In genomic region chr12:44015333-44015941, GRCh38 we compare ENCODE assay signal across 8 cellular contexts.
DNase-seq lines count a peak whose midpoint lies in the region; ATAC-seq and TF ChIP-seq lines count a peak whose summit lies in the region.

No MANE protein-coding gene starts in this region.

- H4K8ac ChIP-seq in neuronal stem cell (ENCODE audit: low read depth, low read length), result no peak overlapping the region

- 0% methylated on average over 3 of the region's 3 CpGs for WGBS in esophagus squamous epithelium, 2 donors
- WGBS in neuronal stem cell (ENCODE audit: extremely low coverage in 2 of 2, insufficient read length in 2 of 2, insufficient replicate concordance in 1 of 2), 2 donors, result no CpG with 5 or more reads among the region's 3 CpGs

- no peak overlapping the region for H2AFZ ChIP-seq in neuronal stem cell (ENCODE audit: low read length)

- H3K27ac Mint-ChIP-seq in activated CD4-positive, alpha-beta memory T cell treated with anti-CD3 and anti-CD28 coated beads for 36 hours, result no peak overlapping the region

- ATAC-seq in Right ventricle myocardium superior (ENCODE audit: poor library complexity), result peak; percentile 78
- no peak for ATAC-seq in Right ventricle myocardium inferior

- no peak overlapping the region for H2BK120ac ChIP-seq in neuronal stem cell (ENCODE audit: low read depth, low read length)

- no peak overlapping the region for H4K91ac ChIP-seq in neuronal stem cell (ENCODE audit: low read depth, low read length, poor library complexity)

- no peak overlapping the region for H3K4me2 ChIP-seq in neuronal stem cell (ENCODE audit: insufficient read depth, low read length, poor library complexity, severe bottlenecking)

- no peaks in the 10 kb centered on the region for H3K4me1 Mint-ChIP-seq in activated CD4-positive, alpha-beta memory T cell treated with anti-CD3 and anti-CD28 coated beads for 36 hours (ENCODE audit: low read depth)

- CTCF ChIA-PET in HEK293 (lab: Yijun Ruan, JAX), result interaction anchor here (0.5 to 2.0 kb wide), 24 partner anchors 13 to 933 kb away, joined by 3 to 12 read pairs (median 3); no protein-coding TSS in a partner anchor
- CTCF ChIA-PET in activated CD4-positive, alpha-beta memory T cell treated with anti-CD3 and anti-CD28 coated beads for 36 hours (lab: Charles Lee), result interaction anchor here (0.6 to 5.3 kb wide), 12 partner anchors 11 to 934 kb away, joined by 3 to 32 read pairs (median 4); partner anchors contain the start of gene NELL2

- H3K36me3 ChIP-seq in HEK293 (ENCODE audit: control insufficient read depth in 2 of 2, insufficient read depth in 1 of 2, low read length in 2 of 2), result no peaks in the 10 kb centered on the region
- H3K36me3 ChIP-seq in esophagus squamous epithelium, result no peaks in the 10 kb centered on the region
- H3K36me3 ChIP-seq in neuronal stem cell (replicated peaks in 1 of 2; ENCODE audit: control insufficient read depth in 2 of 2, insufficient read depth in 2 of 2, low read length in 2 of 2), result no peaks in the 10 kb centered on the region

- no peak for DNase-seq in Right ventricle myocardium superior
- DNase-seq in Right ventricle myocardium inferior (ENCODE audit: missing footprints), result no peak
- peak; percentile 37 for DNase-seq in LNCaP clone FGC (ENCODE audit: low read depth)
- DNase-seq in RPMI8226, result peak; percentile 53
- no peak for DNase-seq in esophagus squamous epithelium (lab: John Stamatoyannopoulos, UW)
- peak; percentile 43 for DNase-seq in neuronal stem cell (ENCODE audit: low spot score)
- DNase-seq in activated CD4-positive, alpha-beta memory T cell treated with anti-CD3 and anti-CD28 coated beads for 36 hours, result no peak

- no peak for TF ChIP-seq POLR2A in esophagus squamous epithelium (IDR thresholded peaks at IDR 0.05)

- no peak overlapping the region for H3K14ac ChIP-seq in neuronal stem cell (ENCODE audit: low read length)

- H2BK12ac ChIP-seq in neuronal stem cell (ENCODE audit: low read length), result no peak overlapping the region

- TF ChIP-seq CTCF in HEK293 (tag by site-specific recombination; IDR thresholded peaks at IDR 0.05) (no peak; the same call in 1 of the 2 replicates), LNCaP clone FGC (IDR thresholded peaks at IDR 0.05; ENCODE audit: control insufficient read depth, extremely low read depth, insufficient read depth) (peak; percentile 52), esophagus squamous epithelium (IDR thresholded peaks at IDR 0.05) (peak in 4 of 6 experiments; percentile 11 to 62 (median 46))

- H3K23ac ChIP-seq in neuronal stem cell (ENCODE audit: low read depth, low read length, poor library complexity), result no peak overlapping the region

- no peak overlapping the region for H2BK5ac ChIP-seq in neuronal stem cell (ENCODE audit: low read length)

- intact Hi-C loops in Right ventricle myocardium superior (cut with DNase I) (loop anchor here (5.0 kb wide), 1 partner anchor 917 kb away; no protein-coding TSS in a partner anchor), Right ventricle myocardium inferior (cut with DNase I) (loop anchor here (5.0 kb wide), 1 partner anchor 912 kb away; no protein-coding TSS in a partner anchor), esophagus squamous epithelium (cut with DNase I) (no loop called here)
- intact Hi-C loops in activated CD4-positive, alpha-beta memory T cell treated with anti-CD3 and anti-CD28 coated beads for 36 hours (cut with micrococcal nuclease), result loop anchor here (1.0 to 10.0 kb wide), 3 partner anchors 759 to 916 kb away; partner anchors contain the start of gene NELL2

- H2BK15ac ChIP-seq in neuronal stem cell (ENCODE audit: low read length), result no peak overlapping the region

- H3K27me3 Mint-ChIP-seq in activated CD4-positive, alpha-beta memory T cell treated with anti-CD3 and anti-CD28 coated beads for 36 hours, result no peaks in the 10 kb centered on the region

- no peak overlapping the region for H3K9ac ChIP-seq in neuronal stem cell (ENCODE audit: low read depth, low read length, poor library complexity)

- H3K27ac ChIP-seq in HEK293 (ENCODE audit: extremely low read depth, low read depth, low read length) (no peak overlapping the region), esophagus squamous epithelium (no peak overlapping the region), neuronal stem cell (replicated peaks; ENCODE audit: low read length) (no peak overlapping the region)

- no peak overlapping the region for H3K4me3 ChIP-seq in HEK293 (ENCODE audit: low read depth, low read length)
- H3K4me3 ChIP-seq in LNCaP clone FGC (ENCODE audit: low read depth, low read length), result no peak overlapping the region
- no peak overlapping the region for H3K4me3 ChIP-seq in esophagus squamous epithelium
- H3K4me3 ChIP-seq in neuronal stem cell (ENCODE audit: low read length in 2 of 2), result no peak overlapping the region

- POLR2A ChIA-PET in HEK293 (lab: Yijun Ruan, JAX), result no interaction called here
- POLR2A ChIA-PET in activated CD4-positive, alpha-beta memory T cell treated with anti-CD3 and anti-CD28 coated beads for 36 hours (lab: Charles Lee), result no interaction called here

- H3K4ac ChIP-seq in neuronal stem cell (ENCODE audit: low read length), result no peak overlapping the region

- no peaks in the 10 kb centered on the region for H3K79me1 ChIP-seq in neuronal stem cell (ENCODE audit: low read depth, low read length)

- H3K9me3 ChIP-seq in HEK293 (ENCODE audit: control insufficient read depth, insufficient read depth, low read depth, low read length), result no peaks in the 10 kb centered on the region
- no peaks in the 10 kb centered on the region for H3K9me3 ChIP-seq in esophagus squamous epithelium
- H3K9me3 ChIP-seq in neuronal stem cell (replicated peaks in 1 of 2; ENCODE audit: control insufficient read depth in 2 of 2, insufficient read depth in 1 of 2, low read depth in 1 of 2, low read length in 2 of 2), result no peaks in the 10 kb centered on the region

- no peaks in the 10 kb centered on the region for H3K36me3 Mint-ChIP-seq in activated CD4-positive, alpha-beta memory T cell treated with anti-CD3 and anti-CD28 coated beads for 36 hours

- H3K27me3 ChIP-seq in esophagus squamous epithelium, result no peaks in the 10 kb centered on the region
- H3K27me3 ChIP-seq in neuronal stem cell (ENCODE audit: control insufficient read depth in 3 of 3, insufficient read depth in 3 of 3, low read depth in 1 of 3, low read length in 3 of 3), result no peaks in the 10 kb centered on the region

- H3K4me1 ChIP-seq in HEK293 (ENCODE audit: control insufficient read depth, insufficient read depth, low read length) (no peaks in the 10 kb centered on the region), esophagus squamous epithelium (no peaks in the 10 kb centered on the region), neuronal stem cell (ENCODE audit: control insufficient read depth in 2 of 2, insufficient read depth in 1 of 2, low read depth in 1 of 2, low read length in 2 of 2) (peaks cover 7 to 10% of the 10 kb centered on the region in 2 donors)

- H2AK5ac ChIP-seq in neuronal stem cell (ENCODE audit: low read depth, low read length), result no peak overlapping the region

- H3K4me3 Mint-ChIP-seq in activated CD4-positive, alpha-beta memory T cell treated with anti-CD3 and anti-CD28 coated beads for 36 hours, result no peak overlapping the region

- H3K18ac ChIP-seq in neuronal stem cell (ENCODE audit: low read length), result no peak overlapping the region

- H3K9me3 Mint-ChIP-seq in activated CD4-positive, alpha-beta memory T cell treated with anti-CD3 and anti-CD28 coated beads for 36 hours, result no peaks in the 10 kb centered on the region

TF ChIP-seq in HEK293, 187 proteins besides CTCF, POLR2A, EP300 and RAD21:
- peak; percentile 88 for TF ChIP-seq ZNF654 (tag by site-specific recombination; IDR thresholded peaks at IDR 0.05; ENCODE audit: low read depth)
- TF ChIP-seq ZNF544 (tag by site-specific recombination; IDR thresholded peaks at IDR 0.05), result no peak
- TF ChIP-seq ZNF18 (tag by site-specific recombination; IDR thresholded peaks at IDR 0.05), result peak; percentile 76

Comparison
In these comparisons a context has a peak if more than half of its experiments do, and no peak if none do; other contexts are left out.
1. DNase-seq: peak in LNCaP clone FGC (single experiment), RPMI8226 (single experiment) and neuronal stem cell (single experiment); none in Right ventricle myocardium superior (single experiment), Right ventricle myocardium inferior (single experiment), esophagus squamous epithelium (single experiment) and activated CD4-positive, alpha-beta memory T cell treated with anti-CD3 and anti-CD28 coated beads for 36 hours (single experiment).